Comparison of ENCODE assay signal across 8 cellular contexts in genomic region chr1:198756470-198756869, GRCh38.
A peak's percentile ranks its signal among the peaks of the same experiment; 100 is the strongest.
DNase-seq lines count a peak whose midpoint lies in the region; ATAC-seq and TF ChIP-seq lines count a peak whose summit lies in the region.

No MANE protein-coding gene starts in this region.

- H3K4me3 ChIP-seq in astrocyte of the spinal cord (ENCODE audit: low read depth, low read length) (no peak overlapping the region), lower leg skin (ENCODE audit: low read depth, poor library complexity, severe bottlenecking) (no peak overlapping the region)

- peak; percentile 20 for TF ChIP-seq CTCF in astrocyte of the spinal cord (IDR thresholded peaks at IDR 0.05; ENCODE audit: low read depth, low read length)
- no peak for TF ChIP-seq CTCF in lower leg skin (IDR thresholded peaks at IDR 0.05)

- ATAC-seq in HG03378 (IDR thresholded peaks at IDR 0.05; ENCODE audit: unreplicated experiment), result no peak

- TF ChIP-seq POLR2A in lower leg skin (IDR thresholded peaks at IDR 0.05), result no peak

- intact Hi-C loops in lower leg skin (cut with DNase I; ENCODE audit: low total_unique reads), result no loop called here

- DNase-seq in DMS 273 (lab: John Stamatoyannopoulos, UW; ENCODE audit: unreplicated experiment), result peak; percentile 21
- DNase-seq in DMS 273 treated with DMSO at 0.1 percent for 48 hours (lab: John Stamatoyannopoulos, UW), result no peak
- DNase-seq in LoVo (ENCODE audit: low spot score), result peak; percentile 43
- DNase-seq in astrocyte of the spinal cord (ENCODE audit: low read depth, low spot score), result peak; percentile 41
- DNase-seq in myocyte (ENCODE audit: low read depth), result peak; percentile 28
- no peak for DNase-seq in NK-92 treated with Interleukin-12 subunit alpha and Interleukin-12 subunit beta, amount 100 ng/mL, for 24 hours (lab: John Stamatoyannopoulos, UW)
- DNase-seq in lower leg skin (ENCODE audit: low spot score in 2 of 2), result no peak

- in situ Hi-C loops in astrocyte of the spinal cord (cut with HindIII; ENCODE audit: low sequenced_read_pairs), result no loop called here

Comparison
In these comparisons a context has a peak if more than half of its experiments do, and no peak if none do; other contexts are left out.
1. DNase-seq: peak in DMS 273 (single experiment), LoVo (single experiment), astrocyte of the spinal cord (single experiment) and myocyte (single experiment); none in DMS 273 treated with DMSO at 0.1 percent for 48 hours (single experiment), NK-92 treated with Interleukin-12 subunit alpha and Interleukin-12 subunit beta, amount 100 ng/mL, for 24 hours (single experiment) and lower leg skin (0 of 2).